8 cellular contexts compared by ENCODE assay signal in genomic region chr22:46575915-46576555, GRCh38. TPM values are rescaled to one million over a fixed set of nuclear protein-coding genes. Genes with fewer than 3 reads are reported as not detected.
A peak's percentile ranks its signal among the peaks of the same experiment; 100 is the strongest.
DNase-seq lines count a peak whose midpoint lies in the region; ATAC-seq, FAIRE-seq and TF ChIP-seq lines count a peak whose summit lies in the region.

No MANE protein-coding gene starts in this region.

- H3K4me3 Mint-ChIP-seq in IgD-negative memory B cell, result peak overlapping the region; percentile 61 to 93 (median 84)

- peaks cover 19 to 39% (median 20%) of the 10 kb centered on the region in 3 donors for H3K4me1 Mint-ChIP-seq in IgD-negative memory B cell

- H3K36me3 Mint-ChIP-seq in IgD-negative memory B cell, result no peaks in the 10 kb centered on the region

- H3K4me1 ChIP-seq in A549 (peaks cover 44% of the 10 kb centered on the region), mesodermal cell (ENCODE audit: control insufficient read depth, insufficient read depth, low read length, poor library complexity, severe bottlenecking) (peaks cover 50% of the 10 kb centered on the region)

- H3K4me2 ChIP-seq in A549, result peak overlapping the region; percentile 91

- peaks cover 1% of the 10 kb centered on the region for H3K27me3 ChIP-seq in bronchial epithelial cell (ENCODE audit: control insufficient read depth, insufficient read depth, low read length)

- DNase-seq in A549 (ENCODE audit: low read depth in 1 of 2, low spot score in 1 of 2), result peak in 1 of 2 experiments; percentile 31
- no peak for DNase-seq in bronchial epithelial cell (ENCODE audit: low read depth)
- DNase-seq in middle frontal gyrus (ENCODE audit: extremely low spot score, low spot score), result no peak
- DNase-seq in caudate nucleus (lab: John Stamatoyannopoulos, UW), result no peak

- POLR2A ChIA-PET in A549 (lab: Yijun Ruan, JAX), result no interaction called here

- H3K27ac ChIP-seq in A549 (peak overlapping the region; percentile 90 to 99), mesodermal cell (ENCODE audit: low read depth, low read length, severe bottlenecking) (peak overlapping the region; percentile 96), caudate nucleus (ENCODE audit: low read depth, low read length) (no peak overlapping the region)

- FAIRE-seq in A549 (lab: Jason Lieb, UNC) (no peak), bronchial epithelial cell (lab: Jason Lieb, UNC) (no peak)

- WGBS in A549 (ENCODE audit: missing lambda C conversion rate), result 34% methylated on average over 6 of the region's 10 CpGs
- WGBS in mesodermal cell (ENCODE audit: insufficient coverage in 2 of 2), 2 experiments, result 56 to 63% methylated on average over 6 of the region's 10 CpGs

- TF ChIP-seq RAD21 in A549 (conservative IDR thresholded peaks at IDR 0.05 in 1 of 2, IDR thresholded peaks at IDR 0.05 in 1 of 2), result no peak

- no peaks in the 10 kb centered on the region for H3K27me3 Mint-ChIP-seq in IgD-negative memory B cell

- TF ChIP-seq POLR2A in A549 (IDR thresholded peaks at IDR 0.05; ENCODE audit: low read length), result no peak

- TF ChIP-seq EP300 in A549 (IDR thresholded peaks at IDR 0.05), result no peak

- H3K9me3 ChIP-seq in A549 (peaks cover 3% of the 10 kb centered on the region; the same call in 1 of the 3 replicates), mesodermal cell (ENCODE audit: control insufficient read depth, low read length) (peaks cover 7% of the 10 kb centered on the region)

- H3K9me3 Mint-ChIP-seq in IgD-negative memory B cell, result peaks cover 0 to 12% (median 3%) of the 10 kb centered on the region in 3 donors

- H3K4me3 ChIP-seq in A549 (peak overlapping the region; percentile 90), bronchial epithelial cell (ENCODE audit: low read depth, low read length) (peak overlapping the region; percentile 60), mesodermal cell (ENCODE audit: extremely low read depth, insufficient read depth, low read length, poor library complexity, severe bottlenecking) (peak overlapping the region; percentile 32)

- H3K36me3 ChIP-seq in bronchial epithelial cell (ENCODE audit: control insufficient read depth, insufficient read depth, low read length) (no peaks in the 10 kb centered on the region), mesodermal cell (ENCODE audit: control insufficient read depth, insufficient read depth, low read length) (no peaks in the 10 kb centered on the region)

- H3K27ac Mint-ChIP-seq in IgD-negative memory B cell, result peak overlapping the region; percentile 57 to 92 (median 73)

- CTCF ChIA-PET in A549 (lab: Yijun Ruan, JAX), result interaction anchor here (2.7 kb wide), 1 partner anchor 13 kb away, joined by 10 read pairs; no protein-coding TSS in a partner anchor

- TF ChIP-seq CTCF in A549 (IDR thresholded peaks at IDR 0.05) (no peak), bronchial epithelial cell (IDR thresholded peaks at IDR 0.05; ENCODE audit: insufficient read depth, low read length, severe bottlenecking) (no peak)

- ATAC-seq in A549 (peak; percentile 36 to 43; a peak in 4 of 6 replicates), HG03097 (IDR thresholded peaks at IDR 0.05; ENCODE audit: low FRiP score, unreplicated experiment) (no peak), GM19463 (IDR thresholded peaks at IDR 0.05; ENCODE audit: unreplicated experiment) (no peak)

TF ChIP-seq in A549, 52 proteins besides CTCF, POLR2A, EP300 and RAD21:
- TF ChIP-seq MAX (IDR thresholded peaks at IDR 0.05), result no peak
- TF ChIP-seq KDM5A (IDR thresholded peaks at IDR 0.05), result no peak
- TF ChIP-seq TP53 (CRISPR knock-in tag; IDR thresholded peaks at IDR 0.05), result no peak
- no peak for TF ChIP-seq HES2 (IDR thresholded peaks at IDR 0.05)
- TF ChIP-seq ATOH8 (CRISPR knock-in tag; IDR thresholded peaks at IDR 0.05; ENCODE audit: low read depth), result no peak
- TF ChIP-seq HEYL (CRISPR knock-in tag; IDR thresholded peaks at IDR 0.05), result no peak
- TF ChIP-seq HOXB5 (CRISPR knock-in tag; IDR thresholded peaks at IDR 0.05), result no peak
TF ChIP-seq in A549: peak in this region for 0.

RNA-seq across cellular contexts. Expression of gene CELSR1, which starts 38.6 kb away (rescaled TPM):
- polyA plus RNA-seq in A549 (2011; rRNA removed) (15.3 and 19.4 TPM in 2 replicates), A549 (2017; fragmentation: RNase III; extraction: RNeasy Plus Mini Kit Qiagen cat#74134 plus additional on column Dnase treatment) (26.9 to 31.8 TPM (median 28.4 TPM) in 3 replicates), IgD-negative memory B cell (5.2 TPM)
- polyA plus RNA-seq in A549 (2012; cell fraction: cytosol; rRNA removed), result 28.6 and 34.3 TPM in 2 replicates
- polyA plus RNA-seq in A549 (2012; cell fraction: nucleus; rRNA removed), result 65.9 and 84.5 TPM in 2 replicates
- polyA minus RNA-seq in A549 (2011; rRNA and poly(A)+ RNA removed), result 40.5 and 50.8 TPM in 2 replicates
- total RNA-seq in bronchial epithelial cell, result 39.0 and 60.0 TPM in 2 replicates
- 6.8 TPM for polyA plus RNA-seq in mesodermal cell (2013, experiment 1 of 2)
- polyA plus RNA-seq in mesodermal cell (2013, experiment 2 of 2), result 5.1 TPM

RNA-seq across cellular contexts. Expression of gene GRAMD4, which starts 44.2 kb away (rescaled TPM):
- polyA plus RNA-seq in A549 (2011; rRNA removed) (13.1 and 13.2 TPM in 2 replicates), A549 (2017; fragmentation: RNase III; extraction: RNeasy Plus Mini Kit Qiagen cat#74134 plus additional on column Dnase treatment) (6.0 to 8.1 TPM (median 7.7 TPM) in 3 replicates), IgD-negative memory B cell (18.4 TPM)
- 9.7 and 14.9 TPM in 2 replicates for polyA plus RNA-seq in A549 (2012; cell fraction: cytosol; rRNA removed)
- polyA plus RNA-seq in A549 (2012; cell fraction: nucleus; rRNA removed), result 15.6 and 18.2 TPM in 2 replicates
- polyA minus RNA-seq in A549 (2011; rRNA and poly(A)+ RNA removed), result 27.3 and 40.6 TPM in 2 replicates
- total RNA-seq in bronchial epithelial cell, result 16.8 and 27.3 TPM in 2 replicates
- polyA plus RNA-seq in mesodermal cell (2013, experiment 1 of 2), result 21.6 TPM
- polyA plus RNA-seq in mesodermal cell (2013, experiment 2 of 2), result 26.5 TPM

Comparison
In these comparisons a context has a peak if more than half of its experiments do, and no peak if none do; other contexts are left out.
1. ATAC-seq: peak in A549 (2 of 2); none in HG03097 (single experiment) and GM19463 (single experiment).
2. H3K4me3 ChIP-seq: peak in every context shown above with its lines; median percentile 90 in A549; 60 in bronchial epithelial cell; 32 in mesodermal cell.